In the genomic region with DNA sequence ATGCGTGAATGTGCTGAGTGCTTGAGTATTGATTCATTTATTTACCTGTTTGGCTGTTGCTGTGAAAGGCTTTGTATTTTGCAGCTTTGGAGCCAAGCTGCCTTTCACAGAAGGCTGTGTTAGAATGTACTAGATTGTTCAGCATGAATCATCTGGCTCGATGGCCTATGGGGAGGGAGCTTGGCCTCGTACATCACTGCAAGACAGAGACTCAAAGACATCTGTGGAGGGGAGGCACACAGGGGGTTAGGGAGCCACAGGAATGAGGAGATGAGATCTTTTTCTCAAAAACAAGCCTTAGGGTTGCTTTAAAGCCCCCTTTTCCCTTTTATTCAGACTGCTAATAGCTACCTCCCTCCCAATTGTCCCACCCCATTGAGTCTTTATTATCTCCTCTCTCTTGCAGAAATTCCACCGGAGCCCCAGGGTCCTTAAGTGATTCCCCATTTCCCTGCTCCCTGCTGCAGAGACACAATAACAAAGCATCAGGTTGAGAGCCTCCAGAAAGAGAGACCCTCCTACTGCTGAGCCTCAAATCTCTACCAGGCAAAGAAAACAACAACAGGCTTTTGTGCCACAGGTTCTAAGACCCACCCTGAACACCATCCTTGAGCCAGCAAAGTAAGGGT, we compare ENCODE assay signal across 1 cellular context.
TF ChIP-seq lines count a peak whose summit lies in the region.

No MANE protein-coding gene starts in this region.

TF ChIP-seq in GM23338, 12 proteins besides CTCF, POLR2A, EP300 and RAD21 (continued from another document):
- TF ChIP-seq, protein P1, sequence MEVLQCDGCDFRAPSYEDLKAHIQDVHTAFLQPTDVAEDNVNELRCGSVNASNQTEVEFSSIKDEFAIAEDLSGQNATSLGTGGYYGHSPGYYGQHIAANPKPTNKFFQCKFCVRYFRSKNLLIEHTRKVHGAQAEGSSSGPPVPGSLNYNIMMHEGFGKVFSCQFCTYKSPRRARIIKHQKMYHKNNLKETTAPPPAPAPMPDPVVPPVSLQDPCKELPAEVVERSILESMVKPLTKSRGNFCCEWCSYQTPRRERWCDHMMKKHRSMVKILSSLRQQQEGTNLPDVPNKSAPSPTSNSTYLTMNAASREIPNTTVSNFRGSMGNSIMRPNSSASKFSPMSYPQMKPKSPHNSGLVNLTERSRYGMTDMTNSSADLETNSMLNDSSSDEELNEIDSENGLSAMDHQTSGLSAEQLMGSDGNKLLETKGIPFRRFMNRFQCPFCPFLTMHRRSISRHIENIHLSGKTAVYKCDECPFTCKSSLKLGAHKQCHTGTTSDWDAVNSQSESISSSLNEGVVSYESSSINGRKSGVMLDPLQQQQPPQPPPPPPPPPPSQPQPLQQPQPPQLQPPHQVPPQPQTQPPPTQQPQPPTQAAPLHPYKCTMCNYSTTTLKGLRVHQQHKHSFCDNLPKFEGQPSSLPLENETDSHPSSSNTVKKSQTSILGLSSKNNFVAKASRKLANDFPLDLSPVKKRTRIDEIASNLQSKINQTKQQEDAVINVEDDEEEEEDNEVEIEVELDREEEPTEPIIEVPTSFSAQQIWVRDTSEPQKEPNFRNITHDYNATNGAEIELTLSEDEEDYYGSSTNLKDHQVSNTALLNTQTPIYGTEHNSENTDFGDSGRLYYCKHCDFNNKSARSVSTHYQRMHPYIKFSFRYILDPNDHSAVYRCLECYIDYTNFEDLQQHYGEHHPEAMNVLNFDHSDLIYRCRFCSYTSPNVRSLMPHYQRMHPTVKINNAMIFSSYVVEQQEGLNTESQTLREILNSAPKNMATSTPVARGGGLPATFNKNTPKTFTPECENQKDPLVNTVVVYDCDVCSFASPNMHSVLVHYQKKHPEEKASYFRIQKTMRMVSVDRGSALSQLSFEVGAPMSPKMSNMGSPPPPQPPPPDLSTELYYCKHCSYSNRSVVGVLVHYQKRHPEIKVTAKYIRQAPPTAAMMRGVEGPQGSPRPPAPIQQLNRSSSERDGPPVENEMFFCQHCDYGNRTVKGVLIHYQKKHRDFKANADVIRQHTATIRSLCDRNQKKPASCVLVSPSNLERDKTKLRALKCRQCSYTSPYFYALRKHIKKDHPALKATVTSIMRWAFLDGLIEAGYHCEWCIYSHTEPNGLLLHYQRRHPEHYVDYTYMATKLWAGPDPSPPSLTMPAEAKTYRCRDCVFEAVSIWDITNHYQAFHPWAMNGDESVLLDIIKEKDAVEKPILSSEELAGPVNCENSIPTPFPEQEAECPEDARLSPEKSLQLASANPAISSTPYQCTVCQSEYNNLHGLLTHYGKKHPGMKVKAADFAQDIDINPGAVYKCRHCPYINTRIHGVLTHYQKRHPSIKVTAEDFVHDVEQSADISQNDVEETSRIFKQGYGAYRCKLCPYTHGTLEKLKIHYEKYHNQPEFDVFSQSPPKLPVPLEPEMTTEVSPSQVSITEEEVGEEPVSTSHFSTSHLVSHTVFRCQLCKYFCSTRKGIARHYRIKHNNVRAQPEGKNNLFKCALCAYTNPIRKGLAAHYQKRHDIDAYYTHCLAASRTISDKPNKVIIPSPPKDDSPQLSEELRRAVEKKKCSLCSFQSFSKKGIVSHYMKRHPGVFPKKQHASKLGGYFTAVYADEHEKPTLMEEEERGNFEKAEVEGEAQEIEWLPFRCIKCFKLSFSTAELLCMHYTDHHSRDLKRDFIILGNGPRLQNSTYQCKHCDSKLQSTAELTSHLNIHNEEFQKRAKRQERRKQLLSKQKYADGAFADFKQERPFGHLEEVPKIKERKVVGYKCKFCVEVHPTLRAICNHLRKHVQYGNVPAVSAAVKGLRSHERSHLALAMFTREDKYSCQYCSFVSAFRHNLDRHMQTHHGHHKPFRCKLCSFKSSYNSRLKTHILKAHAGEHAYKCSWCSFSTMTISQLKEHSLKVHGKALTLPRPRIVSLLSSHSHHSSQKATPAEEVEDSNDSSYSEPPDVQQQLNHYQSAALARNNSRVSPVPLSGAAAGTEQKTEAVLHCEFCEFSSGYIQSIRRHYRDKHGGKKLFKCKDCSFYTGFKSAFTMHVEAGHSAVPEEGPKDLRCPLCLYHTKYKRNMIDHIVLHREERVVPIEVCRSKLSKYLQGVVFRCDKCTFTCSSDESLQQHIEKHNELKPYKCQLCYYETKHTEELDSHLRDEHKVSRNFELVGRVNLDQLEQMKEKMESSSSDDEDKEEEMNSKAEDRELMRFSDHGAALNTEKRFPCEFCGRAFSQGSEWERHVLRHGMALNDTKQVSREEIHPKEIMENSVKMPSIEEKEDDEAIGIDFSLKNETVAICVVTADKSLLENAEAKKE (CRISPR knock-in tag; IDR thresholded peaks at IDR 0.05): 0 out of 2 replicates have a peak, but pooled peaks have one; percentile 2
- TF ChIP-seq EZH2phosphoT487 (IDR thresholded peaks at IDR 0.05; ENCODE audit: unreplicated experiment): no peak
